Comparison of ENCODE assay signal across 10 cellular contexts in genomic region chr1:109783436-109783835, GRCh38. TPM values are rescaled to one million over a fixed set of nuclear protein-coding genes. Genes with fewer than 3 reads are reported as not detected.
A peak's percentile ranks its signal among the peaks of the same experiment; 100 is the strongest.
DNase-seq lines count a peak whose midpoint lies in the region; ATAC-seq and TF ChIP-seq lines count a peak whose summit lies in the region.
"Had no signal": no experiment of that assay in that cellular context is flagged by ENCODE, and none has a peak within 500 bp of the region (broad histone marks: within the 10 kb centered on the region; RNA-seq: fewer than 3 reads in every experiment).

No MANE protein-coding gene starts in this region.

- no peaks in the 10 kb centered on the region for H3K36me3 ChIP-seq in kidney epithelial cell (ENCODE audit: control insufficient read depth, insufficient read depth, low read length)

- H3K27ac Mint-ChIP-seq in type B pancreatic cell = peak overlapping the region; percentile 79
- H3K27ac Mint-ChIP-seq: stimulated activated naive CD8-positive, alpha-beta T cell treated with anti-CD3 and anti-CD28 coated beads, Interleukin-15, Interleukin-2, amounts not matched to agents 100 ng/mL and 50 ng/mL, for 24 hours had no signal

- no peaks in the 10 kb centered on the region for H3K9me3 Mint-ChIP-seq in type B pancreatic cell
- H3K9me3 Mint-ChIP-seq: effector memory CD8-positive, alpha-beta T cell; stimulated activated naive CD8-positive, alpha-beta T cell treated with anti-CD3 and anti-CD28 coated beads, Interleukin-15, Interleukin-2, amounts not matched to agents 100 ng/mL and 50 ng/mL, for 24 hours had no signal

- TF ChIP-seq CTCF in kidney epithelial cell (IDR thresholded peaks at IDR 0.05; ENCODE audit: insufficient read depth, low read length, poor library complexity, severe bottlenecking) (no peak), type B pancreatic cell (conservative IDR thresholded peaks at IDR 0.05) (no peak)

- DNase-seq in HT-29 (ENCODE audit: low spot score) (peak; percentile 80), astrocyte of the hippocampus (ENCODE audit: low read depth, low spot score) (peak; percentile 93), kidney epithelial cell (ENCODE audit: low read depth) (peak; percentile 79), type B pancreatic cell (ENCODE audit: extremely low spot score, unreplicated experiment) (no peak)
- DNase-seq: effector memory CD8-positive, alpha-beta T cell had no signal

- peaks cover 39% of the 10 kb centered on the region for H3K4me1 Mint-ChIP-seq in type B pancreatic cell (ENCODE audit: unreplicated experiment)

- no peaks in the 10 kb centered on the region for H3K27me3 ChIP-seq in kidney epithelial cell (ENCODE audit: control insufficient read depth, insufficient read depth, low read length)

- H3K4me3 Mint-ChIP-seq in type B pancreatic cell = peak overlapping the region; percentile 34
- H3K4me3 Mint-ChIP-seq: effector memory CD8-positive, alpha-beta T cell; stimulated activated naive CD8-positive, alpha-beta T cell treated with anti-CD3 and anti-CD28 coated beads, Interleukin-15, Interleukin-2, amounts not matched to agents 100 ng/mL and 50 ng/mL, for 24 hours had no signal

- no peaks in the 10 kb centered on the region for H3K27me3 Mint-ChIP-seq in type B pancreatic cell
- H3K27me3 Mint-ChIP-seq: effector memory CD8-positive, alpha-beta T cell; stimulated activated naive CD8-positive, alpha-beta T cell treated with anti-CD3 and anti-CD28 coated beads, Interleukin-15, Interleukin-2, amounts not matched to agents 100 ng/mL and 50 ng/mL, for 24 hours had no signal

- no peak for ATAC-seq in GM21825 (IDR thresholded peaks at IDR 0.05; ENCODE audit: unreplicated experiment)
- ATAC-seq in HG02759 (IDR thresholded peaks at IDR 0.05; ENCODE audit: unreplicated experiment) = no peak
- ATAC-seq in GM19395 (IDR thresholded peaks at IDR 0.05; ENCODE audit: unreplicated experiment) = no peak
- ATAC-seq: effector memory CD8-positive, alpha-beta T cell had no signal

- no peak overlapping the region for H3K4me3 ChIP-seq in kidney epithelial cell (ENCODE audit: low read depth, low read length)

- no peaks in the 10 kb centered on the region for H3K36me3 Mint-ChIP-seq in type B pancreatic cell

RNA-seq across cellular contexts. Expression of gene EPS8L3, which starts 19.7 kb away (rescaled TPM):
- total RNA-seq in HT-29 (2014; rRNA removed; shearing (Covaris generic)) = 107 and 120 TPM in 2 replicates
- total RNA-seq in kidney epithelial cell (0.04 and 0.55 TPM in 2 replicates), type B pancreatic cell (ENCODE audit: low replicate concordance) (9.9 and 19.1 TPM in 2 replicates)
- total RNA-seq: osteocyte had no signal

RNA-seq across cellular contexts. Expression of gene GSTM3, which starts 42.6 kb away (rescaled TPM):
- not detected in 2 replicates for total RNA-seq in HT-29 (2014; rRNA removed; shearing (Covaris generic))
- total RNA-seq in kidney epithelial cell = 30.3 and 31.8 TPM in 2 replicates
- 32.9 and 78.4 TPM in 2 replicates for total RNA-seq in type B pancreatic cell (ENCODE audit: low replicate concordance)

Comparison
In these comparisons a context has a peak if more than half of its experiments do, and no peak if none do; other contexts are left out.
1. RNA of gene GSTM3, which starts 42.6 kb away (total RNA-seq): 32.9 to 78.4 TPM in type B pancreatic cell and 30.3 to 31.8 TPM in kidney epithelial cell; not detected in HT-29; every median in the first group is over 10 times any median in the second.